8 cellular contexts compared by ENCODE assay signal in genomic region chr5:177085985-177086917, GRCh38. TPM values are rescaled to one million over a fixed set of nuclear protein-coding genes. Genes with fewer than 3 reads are reported as not detected.
DNase-seq lines count a peak whose midpoint lies in the region; ATAC-seq and TF ChIP-seq lines count a peak whose summit lies in the region.

FGFR4 (plus strand) TSS chr5:177086915; CDS start chr5:177089603, 2,688 bp downstream.

- H3K27ac ChIP-seq in A673 (ENCODE audit: low read depth, low read length, poor library complexity, severe bottlenecking) (peak within 1 kb of the TSS; percentile 57), psoas muscle (no peak within 1 kb of the TSS), vagina (peak within 1 kb of the TSS; percentile 33)

- DNase-seq in A673 (ENCODE audit: low spot score), result peak; percentile 84
- DNase-seq in OCI-M1 (lab: John Stamatoyannopoulos, UW), result peak; percentile 76
- peak; percentile 38 for DNase-seq in activated effector memory CD4-positive, alpha-beta T cell treated with Interleukin-2 at 50 U/mL for 16 hours
- DNase-seq in glutamatergic neuron, result peak; percentile 75
- DNase-seq in psoas muscle, result peak; percentile 61 to 74
- no peak for DNase-seq in vagina (ENCODE audit: extremely low spot score in 2 of 2)

- H3K36me3 Mint-ChIP-seq in glutamatergic neuron (ENCODE audit: unreplicated experiment), result peaks cover 4% of the 10 kb centered on the region

- CTCF ChIA-PET in A673 (lab: Charles Lee), result interaction anchor here (0.6 to 1.5 kb wide), 5 partner anchors 14 to 539 kb away, joined by 3 to 7 read pairs (median 5); partner anchors contain the start of gene NSD1

- no peaks in the 10 kb centered on the region for H3K36me3 ChIP-seq in A673 (ENCODE audit: insufficient read depth, low read length, poor library complexity, severe bottlenecking)
- no peaks in the 10 kb centered on the region for H3K36me3 ChIP-seq in psoas muscle (ENCODE audit: insufficient read depth in 1 of 2, low read depth in 1 of 2)
- no peaks in the 10 kb centered on the region for H3K36me3 ChIP-seq in vagina

- 22 to 48% (median 27%) methylated on average over 17 to 37 of the region's 38 CpGs for WGBS in psoas muscle, 3 donors

- intact Hi-C loops in A673 (cut with micrococcal nuclease; ENCODE audit: unreplicated experiment), result no loop called here
- intact Hi-C loops in psoas muscle (cut with DNase I), result no loop called here
- intact Hi-C loops in vagina (cut with DNase I), result no loop called here

- peaks cover 7% of the 10 kb centered on the region for H3K4me1 Mint-ChIP-seq in glutamatergic neuron (ENCODE audit: low read depth, unreplicated experiment)

- ATAC-seq in GM18511 (IDR thresholded peaks at IDR 0.05; ENCODE audit: unreplicated experiment) (peak; percentile 48), HG03159 (IDR thresholded peaks at IDR 0.05; ENCODE audit: unreplicated experiment) (peak; percentile 41), psoas muscle (peak; percentile 58 to 71 (median 66))

- no peak for TF ChIP-seq POLR2A in vagina (IDR thresholded peaks at IDR 0.05)

- H3K9me3 ChIP-seq in A673 (ENCODE audit: low read depth, low read length, poor library complexity, severe bottlenecking), result no peaks in the 10 kb centered on the region
- no peaks in the 10 kb centered on the region for H3K9me3 ChIP-seq in psoas muscle
- no peaks in the 10 kb centered on the region for H3K9me3 ChIP-seq in vagina

- BruUV-seq in A673 (replicated peaks; lab: Mats Ljungman, UMichigan), result no TSS peak

- H3K27me3 ChIP-seq in A673 (replicated peaks; ENCODE audit: insufficient read depth, low read depth, low read length, poor library complexity), result no peaks in the 10 kb centered on the region
- peaks cover 0 to 60% (median 2%) of the 10 kb centered on the region in 3 donors for H3K27me3 ChIP-seq in psoas muscle (ENCODE audit: insufficient read depth in 3 of 3, low read length in 2 of 3)
- no peaks in the 10 kb centered on the region for H3K27me3 ChIP-seq in vagina

- POLR2A ChIA-PET in A673 (lab: Charles Lee; ENCODE audit: low non-redundant PET), result interaction anchor here (0.6 kb wide), 2 partner anchors 15 to 1606 kb away, joined by 3 read pairs; no protein-coding TSS in a partner anchor

- H3K4me1 ChIP-seq in A673 (ENCODE audit: insufficient read depth, low read length, poor library complexity, severe bottlenecking), result peaks cover 22% of the 10 kb centered on the region
- H3K4me1 ChIP-seq in psoas muscle, result peaks cover 7% of the 10 kb centered on the region
- peaks cover 33% of the 10 kb centered on the region for H3K4me1 ChIP-seq in vagina

- TF ChIP-seq CTCF in A673 (conservative IDR thresholded peaks at IDR 0.05; ENCODE audit: low read depth, low read length) (no peak), glutamatergic neuron (IDR thresholded peaks at IDR 0.05; ENCODE audit: partially characterized antibody, unreplicated experiment) (no peak), psoas muscle (IDR thresholded peaks at IDR 0.05) (no peak), vagina (IDR thresholded peaks at IDR 0.05) (no peak)

- peak within 1 kb of the TSS; percentile 1 for H3K27ac Mint-ChIP-seq in glutamatergic neuron (ENCODE audit: unreplicated experiment)

- peak within 1 kb of the TSS; percentile 37 for H3K4me3 Mint-ChIP-seq in glutamatergic neuron (ENCODE audit: unreplicated experiment)

- peak within 1 kb of the TSS; percentile 57 for H3K4me3 ChIP-seq in A673 (ENCODE audit: low read depth, low read length, poor library complexity, severe bottlenecking)
- H3K4me3 ChIP-seq in psoas muscle, result peak within 1 kb of the TSS; percentile 61
- peak within 1 kb of the TSS; percentile 45 to 46 for H3K4me3 ChIP-seq in vagina

- H3K9me3 Mint-ChIP-seq in glutamatergic neuron (ENCODE audit: unreplicated experiment), result peaks cover 3% of the 10 kb centered on the region

- peaks cover 9% of the 10 kb centered on the region for H3K27me3 Mint-ChIP-seq in glutamatergic neuron (ENCODE audit: unreplicated experiment)

RNA-seq across cellular contexts. Expression of gene FGFR4, which starts in this region (rescaled TPM):
- total RNA-seq in A673 (2021) (17.2 and 20.6 TPM in 2 replicates), glutamatergic neuron (ENCODE audit: unreplicated experiment) (5.2 TPM), psoas muscle (1 to 10 TPM; 3.2 to 6.5 (median 4.3) TPM), vagina (12.0 TPM)
- 1 to 10 TPM; 1.6 to 4.6 (median 3.1) TPM for polyA plus RNA-seq in psoas muscle

Comparison
In these comparisons a context has a peak if more than half of its experiments do, and no peak if none do; other contexts are left out.
1. DNase-seq: peak in A673 (single experiment), OCI-M1 (single experiment), activated effector memory CD4-positive, alpha-beta T cell treated with Interleukin-2 at 50 U/mL for 16 hours (single experiment), glutamatergic neuron (single experiment) and psoas muscle (2 of 2); none in vagina (0 of 2).
2. Peak in every context shown above with its lines, with median percentiles within 50 percentile points of each other: H3K4me3 ChIP-seq and ATAC-seq.